ENCODE assay signal across 29 cellular contexts in genomic region chr10:94613-95012, GRCh38. TPM values are rescaled to one million over a fixed set of nuclear protein-coding genes. Genes with fewer than 3 reads are reported as not detected.
"Had no signal": no experiment of that assay in that cellular context is flagged by ENCODE, and none has a peak within 500 bp of the region (broad histone marks: within the 10 kb centered on the region; RNA-seq: fewer than 3 reads in every experiment).

No MANE protein-coding gene starts in this region.

- ATAC-seq: stimulated activated effector memory CD8-positive, alpha-beta T cell treated with anti-CD3 and anti-CD28 coated beads, Interleukin-12 subunit alpha, Interleukin-12 subunit beta, amount 100 ng/mL, for 72 hours; stimulated activated memory B cell treated with anti-CD40 and anti-IgM and Interleukin-4, amounts not matched to agents 10 μg/mL and 1 μg/mL and 100 μg/mL, for 72 hours; stimulated activated naive B cell treated with anti-CD40 and anti-IgM and Interleukin-4, amounts not matched to agents 10 μg/mL and 1 μg/mL and 100 μg/mL, for 72 hours; stimulated activated naive CD8-positive, alpha-beta T cell treated with anti-CD3 and anti-CD28 coated beads, Interleukin-15, amount 100 ng/mL, for 72 hours; stimulated activated naive CD8-positive, alpha-beta T cell treated with anti-CD3 and anti-CD28 coated beads, Interleukin-15, Interleukin-2, amounts not matched to agents 100 U/mL and 50 U/mL, for 24 hours; upper lobe of right lung had no signal

- H3K36me3 ChIP-seq: stomach, suprapubic skin, thoracic aorta, tibial artery, tibial nerve, transverse colon, upper lobe of left lung, upper lobe of right lung, uterus, vagina had no signal

- H3K27me3 ChIP-seq: stomach, suprapubic skin, testis, tibial artery, tibial nerve, transverse colon, upper lobe of left lung, upper lobe of right lung, uterus, vagina had no signal

- H3K4me3 ChIP-seq: stomach, suprapubic skin, testis, thoracic aorta, tibial artery, tibial nerve, transverse colon, upper lobe of left lung, upper lobe of right lung, uterus, vagina had no signal

- DNase-seq: stimulated activated CD4-positive, alpha-beta T cell treated with anti-CD3 and anti-CD28 coated beads, Interleukin-2, amount 100 ng/mL, for 48 hours; stimulated activated CD4-positive, alpha-beta T cell treated with anti-CD3 and anti-CD28 coated beads, Interleukin-4, amount 100 ng/mL, for 1 hour; stimulated activated CD4-positive, alpha-beta T cell treated with anti-CD3 and anti-CD28 coated beads, Interleukin-4, amount 100 ng/mL, for 24 hours; stimulated activated CD4-positive, alpha-beta T cell treated with anti-CD3 and anti-CD28 coated beads, Interleukin-4, amount 100 ng/mL, for 4 hours; stimulated activated CD8-positive, alpha-beta memory T cell treated with anti-CD3 and anti-CD28 coated beads, Interleukin-4, amount 100 ng/mL, for 48 hours; stimulated activated naive B cell treated with anti-CD40 and anti-IgM and Interleukin-4, amounts not matched to agents 10 μg/mL and 1 μg/mL and 100 μg/mL, for 72 hours; stimulated activated naive CD4-positive, alpha-beta T cell; stimulated activated naive CD4-positive, alpha-beta T cell treated with Interleukin-2 at 50 U/mL for 16 hours; stimulated activated naive CD8-positive, alpha-beta T cell treated with anti-CD3 and anti-CD28 coated beads, Interleukin-15, amount 100 ng/mL, for 72 hours; stimulated activated naive CD8-positive, alpha-beta T cell treated with anti-CD3 and anti-CD28 coated beads, Interleukin-15, Interleukin-2, amounts not matched to agents 100 U/mL and 50 U/mL, for 24 hours; stomach; substantia nigra; testis; tibial artery; transverse colon; trophoblast cell; upper lobe of left lung; upper lobe of right lung; uterus had no signal

- H3K4me1 ChIP-seq: testis, tibial artery, tibial nerve, transverse colon, upper lobe of left lung, uterus had no signal

- H3K27ac ChIP-seq: stomach, suprapubic skin, testis, thoracic aorta, tibial artery, tibial nerve, transverse colon, upper lobe of left lung, upper lobe of right lung, uterus, vagina had no signal

- FAIRE-seq: urothelium cell line had no signal

- H3K9me3 ChIP-seq: testis, uterus had no signal

RNA-seq across cellular contexts. Expression of gene TUBB8, which starts 45.5 kb away (rescaled TPM):
- total RNA-seq: stomach, subcutaneous adipose tissue, suprapubic skin, temporal lobe, thoracic aorta, upper lobe of left lung, urinary bladder, uterus, vagina had no signal
